23 cellular contexts compared by ENCODE assay signal in genomic region chr15:101542306-101543025, GRCh38. TPM values are rescaled to one million over a fixed set of nuclear protein-coding genes. Genes with fewer than 3 reads are reported as not detected.
DNase-seq lines count a peak whose midpoint lies in the region; ATAC-seq and TF ChIP-seq lines count a peak whose summit lies in the region.
"Had no signal": no experiment of that assay in that cellular context is flagged by ENCODE, and none has a peak within 500 bp of the region (broad histone marks: within the 10 kb centered on the region; RNA-seq: fewer than 3 reads in every experiment).

No MANE protein-coding gene starts in this region.

- no peaks in the 10 kb centered on the region for H3K4me1 Mint-ChIP-seq in activated T-cell treated with anti-CD3 and anti-CD28 coated beads, Interleukin-2, amount 50 U/mL, for 24 hours (ENCODE audit: low read depth)

- no peaks in the 10 kb centered on the region for H3K36me3 Mint-ChIP-seq in activated T-cell treated with anti-CD3 and anti-CD28 coated beads, Interleukin-2, amount 50 U/mL, for 24 hours (ENCODE audit: low read depth)
- H3K36me3 Mint-ChIP-seq: CD14-positive monocyte had no signal

- intact Hi-C loops in right cardiac atrium (cut with DNase I) = no loop called here
- intact Hi-C loops in left ventricle myocardium inferior (cut with micrococcal nuclease) = no loop called here
- intact Hi-C loops in aorta (cut with DNase I) = loop anchor here in 1 of 2 donors (10.0 kb wide), 1 partner anchor 62 kb away; no protein-coding TSS in a partner anchor
- intact Hi-C loops in transverse colon (cut with DNase I; ENCODE audit: low total_unique reads) = no loop called here

- no peaks in the 10 kb centered on the region for H3K9me3 Mint-ChIP-seq in activated T-cell treated with anti-CD3 and anti-CD28 coated beads, Interleukin-2, amount 50 U/mL, for 24 hours

- no peaks in the 10 kb centered on the region for H3K9me3 ChIP-seq in right cardiac atrium (ENCODE audit: control insufficient read depth, low read length)
- peaks cover 12% of the 10 kb centered on the region for H3K9me3 ChIP-seq in left ventricle myocardium inferior (replicated peaks)
- H3K9me3 ChIP-seq in aorta (ENCODE audit: control insufficient read depth, low read length) = peaks cover 3% of the 10 kb centered on the region
- no peaks in the 10 kb centered on the region for H3K9me3 ChIP-seq in transverse colon
- H3K9me3 ChIP-seq: right atrium auricular region, suprapubic skin had no signal

- H3K4me3 Mint-ChIP-seq in activated T-cell treated with anti-CD3 and anti-CD28 coated beads, Interleukin-2, amount 50 U/mL, for 24 hours = no peak overlapping the region
- H3K4me3 Mint-ChIP-seq: CD14-positive monocyte had no signal

- DNase-seq in right cardiac atrium (peak in 1 of 3 donors; percentile 80), left ventricle myocardium inferior (no peak), amniotic stem cell (lab: John Stamatoyannopoulos, UW) (peak; percentile 10), lung microvascular endothelial cell (ENCODE audit: low read depth in 2 of 2) (peak; percentile 7 to 27), aorta (no peak), NCI-H1436 (lab: John Stamatoyannopoulos, UW) (no peak), transverse colon (no peak)
- DNase-seq in activated T-cell treated with anti-CD3 and anti-CD28 coated beads, Interleukin-2, amount 50 U/mL, for 24 hours = no peak
- DNase-seq: activated CD4-positive, alpha-beta T cell treated with anti-CD3 and anti-CD28 coated beads for 4 hours; dermis blood vessel endothelial cell; DMS153; GF-D8; Karpas-422; NCI-H1048; NCI-H2081; NCI-H446 treated with DMSO at 0.1 percent for 48 hours; occipital lobe; SW 1271 had no signal

- no peak for TF ChIP-seq EP300 in transverse colon (IDR thresholded peaks at IDR 0.05; ENCODE audit: low read depth)

- in situ Hi-C loops in transverse colon (cut with MboI; ENCODE audit: low pct_ligation_motif_present in 1 of 4, low pct_unique_long_range_greater_than_20kb in 1 of 4, low sequenced_read_pairs in 3 of 4) = no loop called here

- H3K4me1 ChIP-seq in right cardiac atrium (ENCODE audit: control insufficient read depth, insufficient read depth, low read length) (no peaks in the 10 kb centered on the region), left ventricle myocardium inferior (no peaks in the 10 kb centered on the region), aorta (ENCODE audit: control insufficient read depth in 1 of 2, insufficient read depth in 2 of 2, low read length in 2 of 2) (no peaks in the 10 kb centered on the region), transverse colon (peaks cover 0 to 5% (median 0%) of the 10 kb centered on the region in 4 donors)
- H3K4me1 ChIP-seq: HAP-1, right atrium auricular region had no signal

- H3K27me3 Mint-ChIP-seq in activated T-cell treated with anti-CD3 and anti-CD28 coated beads, Interleukin-2, amount 50 U/mL, for 24 hours = peaks cover 26% of the 10 kb centered on the region

- peak; percentile 65 to 80 for ATAC-seq in right cardiac atrium
- ATAC-seq in aorta (ENCODE audit: low FRiP score) = peak; percentile 66
- ATAC-seq: GM12878 had no signal

- H3K27ac Mint-ChIP-seq in activated T-cell treated with anti-CD3 and anti-CD28 coated beads, Interleukin-2, amount 50 U/mL, for 24 hours = no peak overlapping the region

- no peak for TF ChIP-seq POLR2A in transverse colon (IDR thresholded peaks at IDR 0.05)

- WGBS in right cardiac atrium = 88% methylated on average over 17 of the region's 17 CpGs
- WGBS in aorta, 2 donors = 85 to 88% methylated on average over 17 of the region's 17 CpGs
- 86 to 96% methylated on average over 4 to 13 of the region's 17 CpGs for WGBS in transverse colon (ENCODE audit: low coverage in 1 of 2), 2 donors

- H3K4me3 ChIP-seq in right cardiac atrium (ENCODE audit: low read length) (no peak overlapping the region), left ventricle myocardium inferior (no peak overlapping the region), aorta (ENCODE audit: low read length in 2 of 2) (no peak overlapping the region), transverse colon (no peak overlapping the region)
- H3K4me3 ChIP-seq: GM12878, HAP-1, right atrium auricular region, suprapubic skin had no signal

- H3K36me3 ChIP-seq in left ventricle myocardium inferior = no peaks in the 10 kb centered on the region
- H3K36me3 ChIP-seq in aorta (ENCODE audit: control insufficient read depth in 1 of 2, insufficient read depth in 2 of 2, low read length in 1 of 2) = no peaks in the 10 kb centered on the region
- H3K36me3 ChIP-seq in transverse colon = no peaks in the 10 kb centered on the region
- H3K36me3 ChIP-seq: HAP-1, right atrium auricular region, suprapubic skin had no signal

- TF ChIP-seq CTCF in left ventricle myocardium inferior (IDR thresholded peaks at IDR 0.05; ENCODE audit: borderline replicate concordance) (no peak), transverse colon (IDR thresholded peaks at IDR 0.05) (no peak)

- H3K27me3 ChIP-seq in right cardiac atrium (ENCODE audit: control insufficient read depth, insufficient read depth) (no peaks in the 10 kb centered on the region), left ventricle myocardium inferior (ENCODE audit: low read depth) (peaks cover 12% of the 10 kb centered on the region), aorta (ENCODE audit: control insufficient read depth in 1 of 2, insufficient read depth in 2 of 2, low read length in 1 of 2) (no peaks in the 10 kb centered on the region), transverse colon (peaks cover 1% of the 10 kb centered on the region)
- H3K27me3 ChIP-seq: right atrium auricular region had no signal

- no peak overlapping the region for H3K27ac ChIP-seq in right cardiac atrium (ENCODE audit: low read length)
- no peak overlapping the region for H3K27ac ChIP-seq in left ventricle myocardium inferior (replicated peaks)
- H3K27ac ChIP-seq in aorta (ENCODE audit: low read depth in 1 of 2, low read length in 2 of 2) = no peak overlapping the region
- no peak overlapping the region for H3K27ac ChIP-seq in transverse colon
- H3K27ac ChIP-seq: right atrium auricular region, suprapubic skin had no signal

RNA-seq across cellular contexts. Expression of gene PCSK6, which starts 53.0 kb away (rescaled TPM):
- total RNA-seq in right cardiac atrium = 10 to 100 TPM; 13.4 to 21.4 (median 17.1) TPM
- polyA plus RNA-seq in right cardiac atrium = 7.7 TPM
- 28.6 TPM for total RNA-seq in left ventricle myocardium inferior
- total RNA-seq in lung microvascular endothelial cell = 20.0 and 38.9 TPM in 2 replicates
- total RNA-seq in aorta = 10 to 100 TPM in 1 of 2 donors, 1 to 10 TPM in 1; 5.0 to 11.2 TPM
- polyA plus RNA-seq in aorta = 1 to 10 TPM in 1 of 2 donors, not detected in 1; 1.6 TPM
- 100 to 1,000 TPM in 1 of 4 donors, 10 to 100 TPM in 3; 20.3 to 119 (median 49.7) TPM for total RNA-seq in transverse colon

Comparison
In these comparisons a context has a peak if more than half of its experiments do, and no peak if none do; other contexts are left out.
1. DNase-seq: peak in amniotic stem cell (single experiment) and lung microvascular endothelial cell (2 of 2); none in left ventricle myocardium inferior (single experiment), aorta (0 of 2), NCI-H1436 (single experiment), activated T-cell treated with anti-CD3 and anti-CD28 coated beads, Interleukin-2, amount 50 U/mL, for 24 hours (single experiment) and transverse colon (single experiment).